In the genomic region with DNA sequence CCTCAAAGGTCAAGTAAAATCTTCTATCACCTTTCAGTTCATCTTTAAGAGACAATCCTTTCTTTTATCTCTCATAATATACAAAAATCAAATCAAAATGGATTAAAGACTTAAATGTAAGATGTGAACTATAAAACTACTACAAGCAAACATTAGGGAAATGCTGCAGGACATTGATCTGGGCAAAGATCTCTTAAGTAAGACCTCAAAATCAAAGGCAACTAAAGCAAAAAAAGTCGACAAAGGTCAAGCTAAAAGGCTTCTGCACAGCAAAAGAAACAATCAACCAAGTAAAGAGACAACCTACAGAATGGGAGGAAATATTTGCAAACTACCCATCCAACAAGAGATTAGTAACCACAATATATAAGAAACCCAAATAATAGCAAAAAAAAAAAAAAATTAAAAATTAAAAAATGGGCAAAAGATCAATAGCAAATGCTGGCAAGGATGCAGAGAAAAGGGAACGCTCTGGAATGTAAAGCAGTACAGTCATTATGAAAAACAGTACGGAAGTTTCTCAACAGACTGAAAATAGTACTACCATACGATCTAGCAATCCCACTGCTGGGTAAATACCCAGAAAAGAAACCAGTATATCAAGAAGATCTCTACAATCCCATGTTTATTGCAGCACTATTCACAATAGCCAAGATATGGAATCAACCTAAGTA, we compare ENCODE assay signal across 2 cellular contexts.
TF ChIP-seq lines count a peak whose summit lies in the region.

No MANE protein-coding gene starts in this region.

TF ChIP-seq in liver, 16 proteins besides CTCF, POLR2A, EP300 and RAD21:
- TF ChIP-seq HNF4A (conservative IDR thresholded peaks at IDR 0.05): peak in 1 of 2 donors; percentile 56
- TF ChIP-seq, protein P1, sequence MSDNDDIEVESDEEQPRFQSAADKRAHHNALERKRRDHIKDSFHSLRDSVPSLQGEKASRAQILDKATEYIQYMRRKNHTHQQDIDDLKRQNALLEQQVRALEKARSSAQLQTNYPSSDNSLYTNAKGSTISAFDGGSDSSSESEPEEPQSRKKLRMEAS (IDR thresholded peaks at IDR 0.05): no peak
- TF ChIP-seq FOXA1 (IDR thresholded peaks at IDR 0.05): no peak
- TF ChIP-seq SP1 (IDR thresholded peaks at IDR 0.05): no peak
- no peak for TF ChIP-seq YY1 (IDR thresholded peaks at IDR 0.05)
- TF ChIP-seq, protein P2, sequence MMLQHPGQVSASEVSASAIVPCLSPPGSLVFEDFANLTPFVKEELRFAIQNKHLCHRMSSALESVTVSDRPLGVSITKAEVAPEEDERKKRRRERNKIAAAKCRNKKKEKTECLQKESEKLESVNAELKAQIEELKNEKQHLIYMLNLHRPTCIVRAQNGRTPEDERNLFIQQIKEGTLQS (IDR thresholded peaks at IDR 0.05): no peak
- TF ChIP-seq RXRA (IDR thresholded peaks at IDR 0.05): peak; percentile 42 to 43
- peak in 1 of 2 donors; percentile 9 for TF ChIP-seq JUND (IDR thresholded peaks at IDR 0.05)

TF ChIP-seq in HepG2, 621 proteins besides CTCF, POLR2A, EP300 and RAD21:
- TF ChIP-seq ISL2 (CRISPR knock-in tag; IDR thresholded peaks at IDR 0.05): no peak
- TF ChIP-seq, protein P3, sequence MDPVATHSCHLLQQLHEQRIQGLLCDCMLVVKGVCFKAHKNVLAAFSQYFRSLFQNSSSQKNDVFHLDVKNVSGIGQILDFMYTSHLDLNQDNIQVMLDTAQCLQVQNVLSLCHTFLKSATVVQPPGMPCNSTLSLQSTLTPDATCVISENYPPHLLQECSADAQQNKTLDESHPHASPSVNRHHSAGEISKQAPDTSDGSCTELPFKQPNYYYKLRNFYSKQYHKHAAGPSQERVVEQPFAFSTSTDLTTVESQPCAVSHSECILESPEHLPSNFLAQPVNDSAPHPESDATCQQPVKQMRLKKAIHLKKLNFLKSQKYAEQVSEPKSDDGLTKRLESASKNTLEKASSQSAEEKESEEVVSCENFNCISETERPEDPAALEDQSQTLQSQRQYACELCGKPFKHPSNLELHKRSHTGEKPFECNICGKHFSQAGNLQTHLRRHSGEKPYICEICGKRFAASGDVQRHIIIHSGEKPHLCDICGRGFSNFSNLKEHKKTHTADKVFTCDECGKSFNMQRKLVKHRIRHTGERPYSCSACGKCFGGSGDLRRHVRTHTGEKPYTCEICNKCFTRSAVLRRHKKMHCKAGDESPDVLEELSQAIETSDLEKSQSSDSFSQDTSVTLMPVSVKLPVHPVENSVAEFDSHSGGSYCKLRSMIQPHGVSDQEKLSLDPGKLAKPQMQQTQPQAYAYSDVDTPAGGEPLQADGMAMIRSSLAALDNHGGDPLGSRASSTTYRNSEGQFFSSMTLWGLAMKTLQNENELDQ (CRISPR knock-in tag; IDR thresholded peaks at IDR 0.05; ENCODE audit: borderline replicate concordance): no peak
TF ChIP-seq in HepG2: peak in this region for 0.
